Comparison of ENCODE assay signal across 23 cellular contexts in the genomic region with DNA sequence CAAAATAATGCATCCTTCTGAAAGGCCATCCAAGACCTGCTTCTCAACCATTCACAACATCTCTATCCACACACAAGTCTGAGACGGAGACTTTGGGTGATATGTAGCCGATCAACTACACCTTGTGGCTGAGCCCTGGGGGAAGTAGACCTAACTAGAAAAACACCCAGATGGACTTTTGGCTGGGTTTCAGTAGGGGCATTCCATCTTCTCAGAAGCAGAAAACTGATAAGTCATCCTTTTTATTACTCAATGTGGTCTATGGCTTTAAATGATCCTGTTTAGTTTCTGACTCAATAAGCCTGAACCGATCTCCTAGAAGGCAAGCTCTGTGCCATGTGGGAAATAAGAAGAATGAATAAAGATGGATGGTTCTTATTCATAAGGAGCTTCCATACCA.
A peak's percentile ranks its signal among the peaks of the same experiment; 100 is the strongest.
DNase-seq lines count a peak whose midpoint lies in the region; ATAC-seq lines count a peak whose summit lies in the region.
"Had no signal": no experiment of that assay in that cellular context is flagged by ENCODE, and none has a peak within 500 bp of the region (broad histone marks: within the 10 kb centered on the region; RNA-seq: fewer than 3 reads in every experiment).

No MANE protein-coding gene starts in this region.

- in situ Hi-C loops in Caki2 (cut with HindIII; ENCODE audit: low pct_unique_long_range_greater_than_20kb, low sequenced_read_pairs): no loop called here

- ATAC-seq in HG02678 (IDR thresholded peaks at IDR 0.05; ENCODE audit: unreplicated experiment) (peak; percentile 76), GM18867 (IDR thresholded peaks at IDR 0.05; ENCODE audit: unreplicated experiment) (no peak)
- ATAC-seq: HCT116; heart left ventricle; HepG2; left lobe of liver; naive thymus-derived CD8-positive, alpha-beta T cell had no signal

- DNase-seq in Caki2 (ENCODE audit: low read depth) (peak; percentile 6), astrocyte of the hippocampus (ENCODE audit: low read depth, low spot score) (peak; percentile 5), renal cortical epithelial cell (ENCODE audit: low read depth) (peak; percentile 73), T-helper 2 cell (no peak), occipital lobe (lab: John Stamatoyannopoulos, UW) (no peak)
- no peak for DNase-seq in activated effector memory CD4-positive, alpha-beta T cell treated with anti-CD3 and anti-CD28 coated beads, Interleukin-2, amount 50 U/mL, for 16 hours
- DNase-seq: activated CD8-positive, alpha-beta memory T cell treated with anti-CD3 and anti-CD28 coated beads, Interleukin-2, amount 50 U/mL, for 4 hours; activated effector memory CD4-positive, alpha-beta T cell treated with Interleukin-2 at 50 U/mL for 16 hours; brain microvascular endothelial cell; colonic mucosa; heart left ventricle; naive thymus-derived CD8-positive, alpha-beta T cell; NCI-H1417; NCI-H510A; RPMI8226; stimulated activated CD4-positive, alpha-beta T cell treated with anti-CD3 and anti-CD28 coated beads, Interleukin-12 subunit alpha, Interleukin-12 subunit beta, amount 100 ng/mL, for 4 hours; upper lobe of left lung; WERI-Rb-1 had no signal

Comparison
In these comparisons a context has a peak if more than half of its experiments do, and no peak if none do; other contexts are left out.
1. DNase-seq: peak in Caki2 (single experiment), astrocyte of the hippocampus (single experiment) and renal cortical epithelial cell (single experiment); none in T-helper 2 cell (0 of 5), activated effector memory CD4-positive, alpha-beta T cell treated with anti-CD3 and anti-CD28 coated beads, Interleukin-2, amount 50 U/mL, for 16 hours (single experiment) and occipital lobe (single experiment).